17 cellular contexts compared by ENCODE assay signal in the genomic region with DNA sequence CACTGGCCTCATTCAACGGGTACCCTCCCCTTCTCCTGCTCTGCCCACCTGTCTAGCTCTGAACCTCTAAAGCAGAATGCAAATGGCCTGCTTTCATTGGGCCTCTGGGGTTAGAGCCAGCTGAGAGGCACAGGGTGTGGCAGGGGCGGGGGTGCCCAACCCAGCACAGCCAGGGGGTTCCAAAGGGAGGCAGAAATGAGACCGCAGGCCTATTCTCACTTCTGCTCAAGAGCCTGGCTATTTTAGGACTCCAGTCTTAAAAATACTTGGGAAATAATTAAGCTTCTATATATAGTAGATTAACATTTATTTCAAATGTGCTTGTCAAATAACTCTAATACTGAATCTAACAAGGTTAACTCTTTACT. TPM values are rescaled to one million over a fixed set of nuclear protein-coding genes. Genes with fewer than 3 reads are reported as not detected.
DNase-seq lines count a peak whose midpoint lies in the region; ATAC-seq and TF ChIP-seq lines count a peak whose summit lies in the region.
"Had no signal": no experiment of that assay in that cellular context is flagged by ENCODE, and none has a peak within 500 bp of the region (broad histone marks: within the 10 kb centered on the region; RNA-seq: fewer than 3 reads in every experiment).

No MANE protein-coding gene starts in this region.

- peaks cover 14% of the 10 kb centered on the region for H3K36me3 Mint-ChIP-seq in memory B cell
- H3K36me3 Mint-ChIP-seq: natural killer cell had no signal

- H3K9me3 Mint-ChIP-seq in memory B cell: no peaks in the 10 kb centered on the region
- H3K9me3 Mint-ChIP-seq: natural killer cell, WTC11 had no signal

- peaks cover 63% of the 10 kb centered on the region for H3K4me1 Mint-ChIP-seq in memory B cell

- DNase-seq in RWPE1 (ENCODE audit: low spot score) (no peak), memory B cell (ENCODE audit: low spot score in 2 of 2) (peak; percentile 56 to 73), MG63 (no peak)
- no peak for DNase-seq in activated effector memory CD4-positive, alpha-beta T cell treated with Interleukin-2 at 50 U/mL for 16 hours
- DNase-seq: amniotic stem cell, natural killer cell, NCI-H1048, NCI-H510A treated with DMSO at 0.1 percent for 48 hours, SK-N-SH, testis had no signal

- ATAC-seq in GM18511 (IDR thresholded peaks at IDR 0.05; ENCODE audit: unreplicated experiment): peak; percentile 34
- ATAC-seq in memory B cell (ENCODE audit: low read depth): peak; percentile 87
- ATAC-seq in GM21619 (IDR thresholded peaks at IDR 0.05; ENCODE audit: unreplicated experiment): no peak
- ATAC-seq in HG03039 (IDR thresholded peaks at IDR 0.05; ENCODE audit: unreplicated experiment): no peak
- ATAC-seq: natural killer cell, WTC11 had no signal

- peak overlapping the region; percentile 75 for H3K4me3 Mint-ChIP-seq in memory B cell
- H3K4me3 Mint-ChIP-seq: natural killer cell, WTC11 had no signal

- H2AFZ ChIP-seq in Loucy (ENCODE audit: low read length): no peak overlapping the region

- H3K4me3 ChIP-seq in Loucy (ENCODE audit: low read length, poor library complexity, severe bottlenecking): no peak overlapping the region
- no peak overlapping the region for H3K4me3 ChIP-seq in MG63
- H3K4me3 ChIP-seq: testis had no signal

- H3F3A ChIP-seq in Loucy (ENCODE audit: low read depth): peaks cover 6% of the 10 kb centered on the region; the same call in 1 of the 2 replicates

- CTCF ChIA-PET in RWPE1 (lab: Yijun Ruan, JAX): interaction anchor here (0.7 kb wide), 1 partner anchor 44 kb away, joined by 4 read pairs; no protein-coding TSS in a partner anchor

- no peaks in the 10 kb centered on the region for H3K27me3 Mint-ChIP-seq in memory B cell

- H3K9me3 ChIP-seq in Loucy (ENCODE audit: insufficient read depth, low read depth, low read length) (no peaks in the 10 kb centered on the region), MG63 (no peaks in the 10 kb centered on the region)
- H3K9me3 ChIP-seq: SK-N-SH, testis had no signal

- H3K9me2 ChIP-seq in Loucy (replicated peaks; ENCODE audit: low read depth, low read length): no peaks in the 10 kb centered on the region
- H3K9me2 ChIP-seq: SK-N-SH had no signal

- H4K20me1 ChIP-seq in Loucy (ENCODE audit: insufficient read depth, low read length, poor library complexity, severe bottlenecking): peaks cover 25% of the 10 kb centered on the region

- H3K4me1 ChIP-seq in Loucy (ENCODE audit: insufficient read depth, low read length, poor library complexity, severe bottlenecking): peaks cover 67% of the 10 kb centered on the region

- H3K36me3 ChIP-seq in Loucy (ENCODE audit: insufficient read depth, low read length) (peaks cover 21% of the 10 kb centered on the region; the same call in 1 of the 2 replicates), MG63 (peaks cover 7% of the 10 kb centered on the region; the same call in 1 of the 2 replicates)

- H3K9ac ChIP-seq in Loucy (ENCODE audit: low read depth, low read length, poor library complexity, severe bottlenecking): peak overlapping the region; percentile 74
- H3K9ac ChIP-seq: SK-N-SH had no signal

- POLR2A ChIA-PET in RWPE1 (lab: Yijun Ruan, JAX; ENCODE audit: low non-redundant PET): no interaction called here

- peaks cover 99% of the 10 kb centered on the region for H3K79me2 ChIP-seq in Loucy (ENCODE audit: insufficient read depth, low read length)

- 0 out of 2 replicates have a peak overlapping the region, but pooled peaks have one; percentile 40 for H3K27ac ChIP-seq in RWPE1
- H3K27ac ChIP-seq: C4-2B, testis had no signal

- TF ChIP-seq CTCF in Loucy (conservative IDR thresholded peaks at IDR 0.05; ENCODE audit: low read length) (no peak), RWPE1 (conservative IDR thresholded peaks at IDR 0.05; ENCODE audit: low read depth) (no peak)

- H3K27ac Mint-ChIP-seq in memory B cell: peak overlapping the region; percentile 88
- H3K27ac Mint-ChIP-seq: natural killer cell had no signal

- H3K4me2 ChIP-seq in Loucy (ENCODE audit: low read depth, low read length, poor library complexity, severe bottlenecking): peak overlapping the region; percentile 67
- H3K4me2 ChIP-seq: SK-N-SH had no signal

- H3K27me3 ChIP-seq in Loucy (ENCODE audit: insufficient read depth, low read length, poor library complexity, severe bottlenecking) (no peaks in the 10 kb centered on the region), MG63 (no peaks in the 10 kb centered on the region)
- H3K27me3 ChIP-seq: dorsolateral prefrontal cortex, testis had no signal

RNA-seq across cellular contexts. Expression of a gene that starts 5.7 kb away (rescaled TPM):
- 22.7 and 28.2 TPM in 2 replicates for total RNA-seq in MG63 (2014; rRNA removed; shearing (Covaris generic); ENCODE audit: low replicate concordance)

RNA-seq across cellular contexts. Expression of a gene that starts 35.0 kb away (rescaled TPM):
- not detected in 2 replicates for total RNA-seq in MG63 (2014; rRNA removed; shearing (Covaris generic); ENCODE audit: low replicate concordance)
- total RNA-seq: WTC11 had no signal

Comparison
In these comparisons a context has a peak if more than half of its experiments do, and no peak if none do; other contexts are left out.
1. ATAC-seq: peak in GM18511 (single experiment) and memory B cell (single experiment); none in GM21619 (single experiment) and HG03039 (single experiment).
2. DNase-seq: peak in memory B cell (2 of 2); none in RWPE1 (single experiment), MG63 (single experiment) and activated effector memory CD4-positive, alpha-beta T cell treated with Interleukin-2 at 50 U/mL for 16 hours (single experiment).